9 cellular contexts compared by ENCODE assay signal in genomic region chr3:64163755-64164148, GRCh38.
DNase-seq lines count a peak whose midpoint lies in the region; ATAC-seq and TF ChIP-seq lines count a peak whose summit lies in the region.
"Had no signal": no experiment of that assay in that cellular context is flagged by ENCODE, and none has a peak within 500 bp of the region (broad histone marks: within the 10 kb centered on the region; RNA-seq: fewer than 3 reads in every experiment).

No MANE protein-coding gene starts in this region.

- TF ChIP-seq CTCF in esophagus muscularis mucosa (IDR thresholded peaks at IDR 0.05) = no peak

- no peak overlapping the region for H3K4me3 ChIP-seq in esophagus muscularis mucosa

- H3K27me3 ChIP-seq in esophagus muscularis mucosa = no peaks in the 10 kb centered on the region

- H3K27ac ChIP-seq in esophagus muscularis mucosa (replicated peaks in 1 of 4) = peak overlapping the region; percentile 7 to 56 (median 48)
- H3K27ac ChIP-seq: HL-60 had no signal

- DNase-seq in A172 (ENCODE audit: low spot score) = peak; percentile 67
- DNase-seq in NCI-H2171 (lab: John Stamatoyannopoulos, UW) = peak; percentile 53
- DNase-seq in esophagus muscularis mucosa (ENCODE audit: extremely low spot score) = no peak
- DNase-seq in activated T-cell treated with anti-CD3 and anti-CD28 coated beads for 4 hours = no peak
- DNase-seq in stimulated activated CD4-positive, alpha-beta T cell treated with anti-CD3 and anti-CD28 coated beads, Interleukin-4, amount 100 ng/mL, for 4 hours = no peak
- no peak for DNase-seq in HT-29 (ENCODE audit: low spot score)

- ATAC-seq in GM21360 (IDR thresholded peaks at IDR 0.05; ENCODE audit: unreplicated experiment) (peak; percentile 91), HG02970 (IDR thresholded peaks at IDR 0.05; ENCODE audit: low FRiP score, unreplicated experiment) (no peak)

- H3K4me1 ChIP-seq in esophagus muscularis mucosa = peaks cover 31 to 86% (median 82%) of the 10 kb centered on the region in 4 donors

- intact Hi-C loops in esophagus muscularis mucosa (cut with DNase I) = loop anchor here (5.0 to 10.0 kb wide), 2 partner anchors 131 to 231 kb away; no protein-coding TSS in a partner anchor

- no peak for TF ChIP-seq EP300 in esophagus muscularis mucosa (IDR thresholded peaks at IDR 0.05)

- no peak for TF ChIP-seq POLR2A in esophagus muscularis mucosa (IDR thresholded peaks at IDR 0.05; ENCODE audit: low read depth)

- no peaks in the 10 kb centered on the region for H3K9me3 ChIP-seq in esophagus muscularis mucosa

- peaks cover 0 to 16% (median 11%) of the 10 kb centered on the region in 4 donors for H3K36me3 ChIP-seq in esophagus muscularis mucosa

- WGBS in esophagus muscularis mucosa = 75% methylated on average over 4 of the region's 4 CpGs

Comparison
In these comparisons a context has a peak if more than half of its experiments do, and no peak if none do; other contexts are left out.
1. DNase-seq: peak in A172 (single experiment) and NCI-H2171 (single experiment); none in esophagus muscularis mucosa (single experiment), activated T-cell treated with anti-CD3 and anti-CD28 coated beads for 4 hours (single experiment), stimulated activated CD4-positive, alpha-beta T cell treated with anti-CD3 and anti-CD28 coated beads, Interleukin-4, amount 100 ng/mL, for 4 hours (0 of 2) and HT-29 (single experiment).